8 cellular contexts compared by ENCODE assay signal in genomic region chr1:149708192-149708853, GRCh38.
DNase-seq lines count a peak whose midpoint lies in the region; ATAC-seq and TF ChIP-seq lines count a peak whose summit lies in the region.
"Not testable (repeated sequence)": the region's sequence is repeated elsewhere in the genome, so short reads cannot be mapped to it uniquely, and the experiment has no call there.

No MANE protein-coding gene starts in this region.

- not testable (repeated sequence) for H3K27ac ChIP-seq in IMR-90 (ENCODE audit: insufficient read depth, low read length)

- not testable (repeated sequence) for BruUV-seq in Caco-2 (replicated peaks; lab: Mats Ljungman, UMichigan); IMR-90 (replicated peaks; lab: Mats Ljungman, UMichigan)

- not testable (repeated sequence) for H4K8ac ChIP-seq in IMR-90 (ENCODE audit: low read depth in 2 of 2, low read length in 2 of 2)

- not testable (repeated sequence) for H4K5ac ChIP-seq in IMR-90 (ENCODE audit: low read depth, low read length)

- TF ChIP-seq CTCF in Caco-2 (IDR thresholded peaks at IDR 0.05; ENCODE audit: insufficient read depth in 1 of 2, low read depth in 1 of 2, low read length in 1 of 2, severe bottlenecking in 1 of 2, unreplicated experiment in 1 of 2); IMR-90 (conservative IDR thresholded peaks at IDR 0.05; ENCODE audit: low read depth, low read length); mesothelial cell of epicardium (IDR thresholded peaks at IDR 0.05; ENCODE audit: unreplicated experiment): not testable (repeated sequence)

- not testable (repeated sequence) for H2AK5ac ChIP-seq in IMR-90 (ENCODE audit: low read depth, low read length)

- H2AFZ ChIP-seq in IMR-90 (replicated peaks; ENCODE audit: low read length, poor library complexity), result not testable (repeated sequence)

- H3K9me3 ChIP-seq in Caco-2; IMR-90 (ENCODE audit: control insufficient read depth, insufficient read depth, low read length): not testable (repeated sequence)

- H3K9ac ChIP-seq in IMR-90 (ENCODE audit: low read depth, low read length), result not testable (repeated sequence)

- not testable (repeated sequence) for H3K4me1 ChIP-seq in Caco-2; IMR-90 (ENCODE audit: control insufficient read depth, insufficient read depth, low read length)

- CTCF ChIA-PET in Caco-2 (lab: Charles Lee); IMR-90 (lab: Yijun Ruan, JAX): not testable (repeated sequence)

- H2AK9ac ChIP-seq in IMR-90 (replicated peaks; ENCODE audit: low read depth, low read length, poor library complexity), result not testable (repeated sequence)

- H3K27me3 Mint-ChIP-seq in Caco-2 (ENCODE audit: insufficient read depth, unreplicated experiment); activated T-cell treated with anti-CD3 and anti-CD28 coated beads, Interleukin-2, amount 50 U/mL, for 4 hours (ENCODE audit: low read depth); mesothelial cell of epicardium (ENCODE audit: low read depth): not testable (repeated sequence)

- not testable (repeated sequence) for H3K4ac ChIP-seq in IMR-90 (ENCODE audit: low read depth, low read length)

- H3K4me1 Mint-ChIP-seq in Caco-2 (ENCODE audit: low read depth, unreplicated experiment); activated T-cell treated with anti-CD3 and anti-CD28 coated beads, Interleukin-2, amount 50 U/mL, for 4 hours (ENCODE audit: low read depth); mesothelial cell of epicardium: not testable (repeated sequence)

- not testable (repeated sequence) for H2BK5ac ChIP-seq in IMR-90 (ENCODE audit: low read depth, low read length, poor library complexity, severe bottlenecking)

- H3K23ac ChIP-seq in IMR-90 (ENCODE audit: low read depth, low read length), result not testable (repeated sequence)

- TF ChIP-seq RAD21 in IMR-90 (IDR thresholded peaks at IDR 0.05; ENCODE audit: low read length), result not testable (repeated sequence)

- not testable (repeated sequence) for H4K20me1 ChIP-seq in IMR-90 (ENCODE audit: insufficient read depth, low read length)

- H2BK120ac ChIP-seq in IMR-90 (ENCODE audit: low read depth, low read length), result not testable (repeated sequence)

- not testable (repeated sequence) for H4K91ac ChIP-seq in IMR-90 (ENCODE audit: insufficient read depth, low read depth, low read length)

- H3K4me3 ChIP-seq in Caco-2 (ENCODE audit: low read depth, low read length), result not testable (repeated sequence)
- peak overlapping the region; percentile 33; the same call in 1 of the 2 replicates for H3K4me3 ChIP-seq in IMR-90 (ENCODE audit: insufficient read depth, low read depth, low read length)

- in situ Hi-C loops in IMR-90 (cut with MboI; ENCODE audit: low sequenced_read_pairs), result not testable (repeated sequence)

- H2BK20ac ChIP-seq in IMR-90 (ENCODE audit: low read depth, low read length), result not testable (repeated sequence)

- DNase-seq in Caco-2 (peak; percentile 51 to 75), IMR-90 (peak; percentile 70), SHP77 treated with DMSO at 0.1 percent for 48 hours (lab: John Stamatoyannopoulos, UW) (peak; percentile 89), epidermal melanocyte (ENCODE audit: insufficient read length, low spot score) (peak; percentile 28), mesothelial cell of epicardium (ENCODE audit: low spot score in 2 of 2, unreplicated experiment in 2 of 2) (peak; percentile 18 to 60)
- DNase-seq in activated T-cell treated with anti-CD3 and anti-CD28 coated beads, Interleukin-2, amount 50 U/mL, for 4 hours, result peak; percentile 50
- peak; percentile 23 to 50 (median 49) for DNase-seq in stimulated activated CD4-positive, alpha-beta T cell treated with anti-CD3 and anti-CD28 coated beads, TNF-alpha, amount 100 ng/mL, for 48 hours (ENCODE audit: low read depth in 3 of 3)

- H3K9me3 Mint-ChIP-seq in Caco-2 (ENCODE audit: unreplicated experiment); activated T-cell treated with anti-CD3 and anti-CD28 coated beads, Interleukin-2, amount 50 U/mL, for 4 hours; mesothelial cell of epicardium: not testable (repeated sequence)

- peak overlapping the region; percentile 71 for H3K4me3 Mint-ChIP-seq in Caco-2 (ENCODE audit: unreplicated experiment)
- H3K4me3 Mint-ChIP-seq in activated T-cell treated with anti-CD3 and anti-CD28 coated beads, Interleukin-2, amount 50 U/mL, for 4 hours, result peak overlapping the region; percentile 55
- peak overlapping the region; percentile 65 for H3K4me3 Mint-ChIP-seq in mesothelial cell of epicardium

- H3K27ac Mint-ChIP-seq in Caco-2 (ENCODE audit: unreplicated experiment) (peak overlapping the region; percentile 97), mesothelial cell of epicardium (peak overlapping the region; percentile 96)

- no CpG with 5 or more reads among the region's 22 CpGs for WGBS in IMR-90 (ENCODE audit: extremely low coverage in 2 of 2, insufficient read length in 1 of 2), 2 experiments

- not testable (repeated sequence) for TF ChIP-seq POLR2A in IMR-90 (IDR thresholded peaks at IDR 0.05; ENCODE audit: low read depth, low read length)

- H3K56ac ChIP-seq in IMR-90 (ENCODE audit: extremely low read depth, insufficient read depth, low read length), result not testable (repeated sequence)

- not testable (repeated sequence) for H3K18ac ChIP-seq in IMR-90 (ENCODE audit: low read depth, low read length)

- dilution Hi-C loops in IMR-90 (cut with HindIII; ENCODE audit: low sequenced_read_pairs, unreplicated experiment), result not testable (repeated sequence)

- ATAC-seq in GM21723 (IDR thresholded peaks at IDR 0.05; ENCODE audit: unreplicated experiment) (peak; percentile 97), IMR-90 (ENCODE audit: low read depth) (peak; percentile 94)
- peak; percentile 89 to 91 for ATAC-seq in activated T-cell treated with anti-CD3 and anti-CD28 coated beads, Interleukin-2, amount 50 U/mL, for 4 hours

- H3K36me3 Mint-ChIP-seq in Caco-2 (ENCODE audit: insufficient read depth, unreplicated experiment), result peaks cover 14% of the 10 kb centered on the region
- H3K36me3 Mint-ChIP-seq in activated T-cell treated with anti-CD3 and anti-CD28 coated beads, Interleukin-2, amount 50 U/mL, for 4 hours (ENCODE audit: insufficient read depth); mesothelial cell of epicardium: not testable (repeated sequence)

- POLR2A ChIA-PET in Caco-2 (lab: Charles Lee); IMR-90 (lab: Charles Lee; ENCODE audit: unreplicated experiment): not testable (repeated sequence)

- H3K79me1 ChIP-seq in IMR-90 (ENCODE audit: low read depth in 1 of 2, low read length in 2 of 2), result not testable (repeated sequence)

- not testable (repeated sequence) for H3K36me3 ChIP-seq in Caco-2 (ENCODE audit: control insufficient read depth, insufficient read depth, low read length); IMR-90 (ENCODE audit: control insufficient read depth, insufficient read depth, low read length)

- H3K9me1 ChIP-seq in IMR-90 (ENCODE audit: insufficient read depth, low read length), result not testable (repeated sequence)

- H2BK15ac ChIP-seq in IMR-90 (ENCODE audit: low read depth, low read length), result not testable (repeated sequence)

- not testable (repeated sequence) for H3K27me3 ChIP-seq in Caco-2 (replicated peaks; ENCODE audit: control insufficient read depth, insufficient read depth, low read length); IMR-90 (ENCODE audit: control insufficient read depth, insufficient read depth, low read length)

- intact Hi-C loops in Caco-2 (cut with micrococcal nuclease; ENCODE audit: unreplicated experiment); IMR-90 (cut with micrococcal nuclease): not testable (repeated sequence)

- H3K14ac ChIP-seq in IMR-90 (replicated peaks; ENCODE audit: low read depth, low read length), result not testable (repeated sequence)

- peak overlapping the region; percentile 45; the same call in 1 of the 2 replicates for H3K4me2 ChIP-seq in IMR-90 (ENCODE audit: low read depth, low read length)

TF ChIP-seq in IMR-90, 13 proteins besides CTCF, POLR2A, EP300 and RAD21:
- TF ChIP-seq FOS (IDR thresholded peaks at IDR 0.05; ENCODE audit: low read depth, low read length), result peak; percentile 78

Comparison
In these comparisons a context has a peak if more than half of its experiments do, and no peak if none do; other contexts are left out.
1. DNase-seq: peak in every context shown above with its lines; median percentile 89 in SHP77 treated with DMSO at 0.1 percent for 48 hours; 70 in IMR-90; 63 in Caco-2; 50 in activated T-cell treated with anti-CD3 and anti-CD28 coated beads, Interleukin-2, amount 50 U/mL, for 4 hours; 49 in stimulated activated CD4-positive, alpha-beta T cell treated with anti-CD3 and anti-CD28 coated beads, TNF-alpha, amount 100 ng/mL, for 48 hours; 39 in mesothelial cell of epicardium; 28 in epidermal melanocyte.